14 cellular contexts compared by ENCODE assay signal in genomic region chr5:101783241-101784095, GRCh38.
A peak's percentile ranks its signal among the peaks of the same experiment; 100 is the strongest.
DNase-seq lines count a peak whose midpoint lies in the region; ATAC-seq, FAIRE-seq and TF ChIP-seq lines count a peak whose summit lies in the region.
"Had no signal": no experiment of that assay in that cellular context is flagged by ENCODE, and none has a peak within 500 bp of the region (broad histone marks: within the 10 kb centered on the region; RNA-seq: fewer than 3 reads in every experiment).

No MANE protein-coding gene starts in this region.

- POLR2A ChIA-PET in HEK293 (lab: Yijun Ruan, JAX) (no interaction called here), T-cell (lab: Charles Lee) (interaction anchor here in 1 of 2 donors (0.6 kb wide), 1 partner anchor 39 kb away, joined by 3 read pairs; no protein-coding TSS in a partner anchor)

- H3K9me3 Mint-ChIP-seq in astrocyte (ENCODE audit: unreplicated experiment), result no peaks in the 10 kb centered on the region
- H3K9me3 Mint-ChIP-seq in T-cell, result peaks cover 0 to 3% (median 3%) of the 10 kb centered on the region in 3 donors

- H3K4me3 ChIP-seq in HEK293 (ENCODE audit: low read depth, low read length), result peak overlapping the region; percentile 38
- H3K4me3 ChIP-seq in astrocyte (ENCODE audit: insufficient read depth, low read depth, low read length), result peak overlapping the region; percentile 50
- peak overlapping the region; percentile 48 to 53 for H3K4me3 ChIP-seq in kidney (ENCODE audit: low read length in 2 of 2)
- H3K4me3 ChIP-seq in skeletal muscle satellite cell (ENCODE audit: low read length), result peak overlapping the region; percentile 68

- peaks cover 2% of the 10 kb centered on the region for H3K27me3 Mint-ChIP-seq in astrocyte (ENCODE audit: low read depth, unreplicated experiment)
- H3K27me3 Mint-ChIP-seq in T-cell, result no peaks in the 10 kb centered on the region

- H3K4me1 Mint-ChIP-seq in astrocyte (ENCODE audit: low read depth, unreplicated experiment) (no peaks in the 10 kb centered on the region), T-cell (no peaks in the 10 kb centered on the region)

- H4K20me1 ChIP-seq in astrocyte (ENCODE audit: insufficient read depth, low read length), result no peaks in the 10 kb centered on the region

- intact Hi-C loops in kidney (cut with DNase I), result no loop called here

- H3K9me3 ChIP-seq in HEK293 (ENCODE audit: control insufficient read depth, insufficient read depth, low read depth, low read length), result no peaks in the 10 kb centered on the region
- no peaks in the 10 kb centered on the region for H3K9me3 ChIP-seq in astrocyte (ENCODE audit: insufficient read depth, low read depth, low read length)
- no peaks in the 10 kb centered on the region for H3K9me3 ChIP-seq in kidney (ENCODE audit: control insufficient read depth in 1 of 2, low read length in 2 of 2)
- no peaks in the 10 kb centered on the region for H3K9me3 ChIP-seq in skeletal muscle satellite cell (replicated peaks; ENCODE audit: low read length)

- no peak overlapping the region for H3K27ac ChIP-seq in HEK293 (ENCODE audit: extremely low read depth, low read depth, low read length)
- H3K27ac ChIP-seq in astrocyte (ENCODE audit: low read depth, low read length), result no peak overlapping the region
- H3K27ac ChIP-seq in kidney (ENCODE audit: low read depth in 2 of 2, low read length in 2 of 2), result no peak overlapping the region

- CTCF ChIA-PET in HEK293 (lab: Yijun Ruan, JAX), result interaction anchor here (0.5 kb wide), 1 partner anchor 1961 kb away, joined by 3 read pairs; no protein-coding TSS in a partner anchor
- CTCF ChIA-PET in T-cell (lab: Charles Lee), result no interaction called here

- H3K4me1 ChIP-seq in HEK293 (ENCODE audit: control insufficient read depth, insufficient read depth, low read length), result no peaks in the 10 kb centered on the region
- H3K4me1 ChIP-seq in astrocyte (ENCODE audit: insufficient read depth, low read length), result no peaks in the 10 kb centered on the region
- no peaks in the 10 kb centered on the region for H3K4me1 ChIP-seq in kidney (ENCODE audit: control insufficient read depth in 1 of 2, insufficient read depth in 1 of 2, low read depth in 1 of 2, low read length in 2 of 2)
- H3K4me1 ChIP-seq in skeletal muscle satellite cell (ENCODE audit: control insufficient read depth, insufficient read depth, low read length), result no peaks in the 10 kb centered on the region

- TF ChIP-seq CTCF in HEK293 (tag by site-specific recombination; IDR thresholded peaks at IDR 0.05), result no peak
- no peak for TF ChIP-seq CTCF in astrocyte (IDR thresholded peaks at IDR 0.05; ENCODE audit: insufficient read depth, low read depth, low read length)
- no peak for TF ChIP-seq CTCF in kidney (IDR thresholded peaks at IDR 0.05; ENCODE audit: borderline replicate concordance, extremely low read depth, insufficient read depth)

- peak overlapping the region; percentile 73 for H2AFZ ChIP-seq in astrocyte (ENCODE audit: low read depth, low read length)

- no peak for TF ChIP-seq POLR2A in GM18505 (IDR thresholded peaks at IDR 0.05; ENCODE audit: borderline replicate concordance, extremely low read depth, insufficient read depth, insufficient read length)

- no peak for ATAC-seq in GM18505 (IDR thresholded peaks at IDR 0.05; ENCODE audit: unreplicated experiment)
- no peak for ATAC-seq in T-cell (replicated peaks in 1 of 4)
- ATAC-seq in HG02981 (IDR thresholded peaks at IDR 0.05; ENCODE audit: unreplicated experiment), result no peak

- FAIRE-seq in astrocyte (lab: Jason Lieb, UNC) (no peak), kidney (lab: Jason Lieb, UNC) (no peak)
- FAIRE-seq: RCC 7860, TTC549 had no signal

- H3K27ac Mint-ChIP-seq in astrocyte (ENCODE audit: unreplicated experiment) (no peak overlapping the region), T-cell (no peak overlapping the region)

- H3K9ac ChIP-seq in astrocyte (ENCODE audit: low read length), result peak overlapping the region; percentile 11
- H3K9ac ChIP-seq in kidney (ENCODE audit: low read length in 2 of 2), result no peak overlapping the region
- H3K9ac ChIP-seq in skeletal muscle satellite cell (ENCODE audit: low read depth, low read length), result no peak overlapping the region

- no peak overlapping the region for H3K4me3 Mint-ChIP-seq in astrocyte (ENCODE audit: unreplicated experiment)
- no peak overlapping the region for H3K4me3 Mint-ChIP-seq in T-cell

- DNase-seq in astrocyte (ENCODE audit: low read depth), result no peak
- DNase-seq in kidney, result no peak
- no peak for DNase-seq in glomerular visceral epithelial cell (ENCODE audit: extremely low spot score)
- no peak for DNase-seq in T-cell
- DNase-seq: activated T-cell treated with anti-CD3 and anti-CD28 coated beads, Interleukin-2, amount 50 U/mL, for 1 hour; Calu3; NCI-H2081; stimulated activated CD4-positive, alpha-beta T cell treated with anti-CD3 and anti-CD28 coated beads, Interleukin-2, amount 100 ng/mL, for 48 hours had no signal

- no peaks in the 10 kb centered on the region for H3K79me2 ChIP-seq in astrocyte (ENCODE audit: insufficient read depth, low read length)

- no peaks in the 10 kb centered on the region for H3K36me3 ChIP-seq in HEK293 (ENCODE audit: control insufficient read depth in 2 of 2, insufficient read depth in 1 of 2, low read length in 2 of 2)
- H3K36me3 ChIP-seq in astrocyte (ENCODE audit: insufficient read depth, low read length), result no peaks in the 10 kb centered on the region
- H3K36me3 ChIP-seq in kidney (ENCODE audit: control insufficient read depth in 1 of 2, insufficient read depth in 2 of 2, low read length in 2 of 2), result no peaks in the 10 kb centered on the region
- no peaks in the 10 kb centered on the region for H3K36me3 ChIP-seq in skeletal muscle satellite cell (ENCODE audit: insufficient read depth, low read length)

- no peaks in the 10 kb centered on the region for H3K27me3 ChIP-seq in astrocyte (ENCODE audit: insufficient read depth, low read length)
- H3K27me3 ChIP-seq in skeletal muscle satellite cell (ENCODE audit: control insufficient read depth, insufficient read depth, low read length), result no peaks in the 10 kb centered on the region

- no peaks in the 10 kb centered on the region for H3K36me3 Mint-ChIP-seq in astrocyte (ENCODE audit: low read depth, unreplicated experiment)
- no peaks in the 10 kb centered on the region for H3K36me3 Mint-ChIP-seq in T-cell

- H3K4me2 ChIP-seq in astrocyte (ENCODE audit: low read length) (peak overlapping the region; percentile 80), skeletal muscle satellite cell (ENCODE audit: low read length) (peak overlapping the region; percentile 79)

TF ChIP-seq in HEK293, 187 proteins besides CTCF, POLR2A, EP300 and RAD21 (continues in another document):
- TF ChIP-seq PRDM10 (tag by site-specific recombination; IDR thresholded peaks at IDR 0.05), result 0 out of 2 replicates have a peak, but pooled peaks have one; percentile 16
- no peak for TF ChIP-seq SP3 (tag by site-specific recombination; IDR thresholded peaks at IDR 0.05)
- TF ChIP-seq ZNF18 (tag by site-specific recombination; IDR thresholded peaks at IDR 0.05), result no peak
- no peak for TF ChIP-seq ZNF76 (tag by site-specific recombination; IDR thresholded peaks at IDR 0.05; ENCODE audit: borderline replicate concordance, low read depth)
- TF ChIP-seq ZNF16 (tag by site-specific recombination; IDR thresholded peaks at IDR 0.05; ENCODE audit: low read depth), result no peak
- TF ChIP-seq ZNF423 (tag by site-specific recombination; IDR thresholded peaks at IDR 0.05), result no peak
- TF ChIP-seq GLIS1 (tag by site-specific recombination; IDR thresholded peaks at IDR 0.05), result peak; percentile 42; the same call in 1 of the 2 replicates
- peak; percentile 66 for TF ChIP-seq ZNF341 (tag by site-specific recombination; IDR thresholded peaks at IDR 0.05; ENCODE audit: low read depth)
- 0 out of 2 replicates have a peak, but pooled peaks have one; percentile 11 for TF ChIP-seq SCRT1 (tag by site-specific recombination; IDR thresholded peaks at IDR 0.05; ENCODE audit: borderline replicate concordance)
- 0 out of 2 replicates have a peak, but pooled peaks have one; percentile 33 for TF ChIP-seq ZXDB (tag by site-specific recombination; IDR thresholded peaks at IDR 0.05)
- no peak for TF ChIP-seq ZNF202 (tag by site-specific recombination; IDR thresholded peaks at IDR 0.05; ENCODE audit: borderline replicate concordance)
